ENCODE assay signal across 8 cellular contexts in genomic region chr4:54657556-54658313, GRCh38. TPM values are rescaled to one million over a fixed set of nuclear protein-coding genes. Genes with fewer than 3 reads are reported as not detected.
DNase-seq lines count a peak whose midpoint lies in the region; ATAC-seq and TF ChIP-seq lines count a peak whose summit lies in the region.

KIT (plus strand) TSS chr4:54657957; CDS start chr4:54658015, 58 bp downstream.

- peak; percentile 58 for ATAC-seq in CD8-positive, alpha-beta T cell
- ATAC-seq in HG03354 (IDR thresholded peaks at IDR 0.05; ENCODE audit: poor library complexity, severe bottlenecking, unreplicated experiment) (peak; percentile 28), body of pancreas (peak; percentile 45), gastrocnemius medialis (no peak), HG03135 (IDR thresholded peaks at IDR 0.05; ENCODE audit: unreplicated experiment) (no peak)

- H3K36me3 ChIP-seq in CD8-positive, alpha-beta T cell (ENCODE audit: insufficient read depth, low read length), result no peaks in the 10 kb centered on the region
- no peaks in the 10 kb centered on the region for H3K36me3 ChIP-seq in body of pancreas (replicated peaks in 1 of 2; ENCODE audit: insufficient read depth in 1 of 2, low read depth in 2 of 2)
- H3K36me3 ChIP-seq in gastrocnemius medialis, result no peaks in the 10 kb centered on the region

- POLR2A ChIA-PET in CD8-positive, alpha-beta T cell (lab: Charles Lee), result interaction anchor here (1.5 kb wide), 1 partner anchor 287 kb away, joined by 5 read pairs; no protein-coding TSS in a partner anchor

- DNase-seq in CD8-positive, alpha-beta T cell, result peak in 3 of 7 experiments; percentile 2 to 39 (median 33)
- peak; percentile 22 for DNase-seq in RPMI8226
- peak; percentile 21 to 55 (median 29) for DNase-seq in body of pancreas
- no peak for DNase-seq in gastrocnemius medialis
- no peak for DNase-seq in cortex of kidney (lab: John Stamatoyannopoulos, UW)

- peaks cover 11% of the 10 kb centered on the region for H3K4me1 ChIP-seq in CD8-positive, alpha-beta T cell (ENCODE audit: insufficient read depth, low read length)
- peaks cover 33% of the 10 kb centered on the region for H3K4me1 ChIP-seq in body of pancreas
- peaks cover 4 to 25% of the 10 kb centered on the region in 2 donors for H3K4me1 ChIP-seq in gastrocnemius medialis

- H3K4me3 ChIP-seq in CD8-positive, alpha-beta T cell (ENCODE audit: low read depth, low read length), result peak within 1 kb of the TSS; percentile 49
- H3K4me3 ChIP-seq in body of pancreas (peak within 1 kb of the TSS; percentile 22 to 27), iPS-18c (ENCODE audit: insufficient read depth, low read depth, low read length) (peak within 1 kb of the TSS; percentile 93), gastrocnemius medialis (peak within 1 kb of the TSS; percentile 47 to 67 (median 60))

- H3K27me3 Mint-ChIP-seq in CD8-positive, alpha-beta T cell (ENCODE audit: low read depth), result peaks cover 45% of the 10 kb centered on the region

- 0 to 1% methylated on average over 29 to 70 of the region's 78 CpGs for WGBS in body of pancreas, 2 donors

- H3K27ac ChIP-seq in CD8-positive, alpha-beta T cell (ENCODE audit: low read depth, low read length), result no peak within 1 kb of the TSS
- H3K27ac ChIP-seq in body of pancreas (peak within 1 kb of the TSS in 1 of 4 donors; percentile 29), gastrocnemius medialis (no peak within 1 kb of the TSS)

- in situ Hi-C loops in gastrocnemius medialis (cut with MboI; ENCODE audit: low sequenced_read_pairs in 4 of 4), result no loop called here

- no peaks in the 10 kb centered on the region for H3K9me3 Mint-ChIP-seq in CD8-positive, alpha-beta T cell

- no peaks in the 10 kb centered on the region for H3K9me3 ChIP-seq in CD8-positive, alpha-beta T cell (ENCODE audit: low read length)
- H3K9me3 ChIP-seq in body of pancreas (no peaks in the 10 kb centered on the region), iPS-18c (ENCODE audit: control insufficient read depth, insufficient read depth, low read length) (no peaks in the 10 kb centered on the region), gastrocnemius medialis (no peaks in the 10 kb centered on the region)

- TF ChIP-seq POLR2A in body of pancreas (IDR thresholded peaks at IDR 0.05) (no peak), gastrocnemius medialis (IDR thresholded peaks at IDR 0.05) (no peak)

- no peak for TF ChIP-seq CTCF in CD8-positive, alpha-beta T cell (IDR thresholded peaks at IDR 0.05)
- TF ChIP-seq CTCF in body of pancreas (IDR thresholded peaks at IDR 0.05) (no peak), gastrocnemius medialis (IDR thresholded peaks at IDR 0.05 in 4 of 5, conservative IDR thresholded peaks at IDR 0.05 in 1 of 5) (no peak)

- no peaks in the 10 kb centered on the region for H3K36me3 Mint-ChIP-seq in CD8-positive, alpha-beta T cell

- CTCF ChIA-PET in CD8-positive, alpha-beta T cell (lab: Charles Lee), result no interaction called here

- H3K4me3 Mint-ChIP-seq in CD8-positive, alpha-beta T cell, result peak within 1 kb of the TSS; percentile 81

- H3K27ac Mint-ChIP-seq in CD8-positive, alpha-beta T cell, result no peak within 1 kb of the TSS

- intact Hi-C loops in CD8-positive, alpha-beta T cell (cut with DNase I, micrococcal nuclease), result no loop called here
- intact Hi-C loops in body of pancreas (cut with DNase I), result no loop called here
- intact Hi-C loops in gastrocnemius medialis (cut with DNase I; ENCODE audit: low total_unique reads), result no loop called here

- H3K27me3 ChIP-seq in CD8-positive, alpha-beta T cell (ENCODE audit: insufficient read depth, low read length), result peaks cover 29% of the 10 kb centered on the region
- H3K27me3 ChIP-seq in body of pancreas (no peaks in the 10 kb centered on the region), gastrocnemius medialis (peaks cover 43 to 52% (median 45%) of the 10 kb centered on the region in 3 donors)

- peaks cover 18% of the 10 kb centered on the region for H3K4me1 Mint-ChIP-seq in CD8-positive, alpha-beta T cell (ENCODE audit: low read depth)

RNA-seq across cellular contexts. Expression of gene KIT, which starts in this region (rescaled TPM):
- under 1 TPM; 0.17 to 0.33 TPM for total RNA-seq in CD8-positive, alpha-beta T cell
- 1 to 10 TPM; 2.1 to 4.0 TPM for total RNA-seq in body of pancreas
- total RNA-seq in gastrocnemius medialis, result 1 to 10 TPM in 3 of 4 donors, under 1 TPM in 1; 0.62 to 2.9 (median 1.9) TPM

Comparison
In these comparisons a context has a peak if more than half of its experiments do, and no peak if none do; other contexts are left out.
1. Peak in ATAC-seq and H3K4me3 ChIP-seq in CD8-positive, alpha-beta T cell; RNA of the gene not detected or under 1 TPM.
2. ATAC-seq: peak in HG03354 (single experiment) and body of pancreas (single experiment); none in gastrocnemius medialis (0 of 2) and HG03135 (single experiment).
3. DNase-seq: peak in RPMI8226 (single experiment) and body of pancreas (4 of 4); none in gastrocnemius medialis (0 of 2) and cortex of kidney (single experiment).
4. H3K4me3 ChIP-seq: peak in every context shown above with its lines; median percentile 93 in iPS-18c; 60 in gastrocnemius medialis; 49 in CD8-positive, alpha-beta T cell; 24 in body of pancreas.